Comparison of ENCODE assay signal across 1 cellular context in the genomic region with DNA sequence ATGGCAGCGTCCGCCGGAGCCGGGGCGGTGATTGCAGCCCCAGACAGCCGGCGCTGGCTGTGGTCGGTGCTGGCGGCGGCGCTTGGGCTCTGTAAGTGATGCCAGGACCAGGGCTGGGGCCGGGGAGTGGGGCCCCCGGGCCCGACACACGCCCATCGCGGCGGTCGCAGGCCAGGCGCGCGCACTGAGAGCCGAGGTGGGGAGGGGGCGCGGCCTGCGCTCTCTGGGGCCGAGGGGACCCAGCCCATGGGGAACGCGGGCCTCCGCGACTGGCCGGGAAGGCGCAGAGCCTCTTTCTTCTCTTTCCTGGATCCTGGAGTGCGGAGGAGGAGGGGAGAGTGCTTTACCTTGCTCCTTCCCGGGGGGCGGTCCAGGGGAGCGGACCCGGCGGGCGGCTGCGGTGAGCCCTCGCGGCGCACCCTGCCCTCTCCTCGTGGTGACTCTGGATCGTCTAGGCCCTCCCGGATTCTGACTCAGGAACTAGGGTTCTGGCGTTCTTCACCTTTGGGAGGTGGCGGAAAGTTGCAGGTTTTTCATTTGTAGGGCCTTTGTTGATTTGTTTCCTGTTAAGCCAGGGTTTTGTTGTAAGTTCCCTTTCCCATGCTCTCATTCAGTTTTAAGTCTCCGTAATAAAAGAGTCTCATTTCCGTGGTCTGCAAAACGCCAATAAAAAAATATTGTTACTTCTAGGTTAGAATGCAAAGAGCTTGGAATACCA.
A peak's percentile ranks its signal among the peaks of the same experiment; 100 is the strongest.
TF ChIP-seq lines count a peak whose summit lies in the region.

No MANE protein-coding gene starts in this region.

TF ChIP-seq in HepG2, 621 proteins besides CTCF, POLR2A, EP300 and RAD21 (continued from another document):
- TF ChIP-seq TIGD3 (CRISPR knock-in tag; IDR thresholded peaks at IDR 0.05; ENCODE audit: borderline replicate concordance) (no peak), STAT6 (CRISPR knock-in tag; IDR thresholded peaks at IDR 0.05; ENCODE audit: borderline replicate concordance) (no peak), ZBTB20 (CRISPR knock-in tag; IDR thresholded peaks at IDR 0.05; ENCODE audit: borderline replicate concordance, low read depth) (no peak), ZNF878 (CRISPR knock-in tag; IDR thresholded peaks at IDR 0.05) (no peak), ZNF761 (CRISPR knock-in tag; conservative IDR thresholded peaks at IDR 0.05) (no peak), CCAR2 (optimal IDR thresholded peaks at IDR 0.05; ENCODE audit: low read depth, low read length) (no peak), ZNF788 (CRISPR knock-in tag; IDR thresholded peaks at IDR 0.05; ENCODE audit: borderline replicate concordance) (no peak), MXI1 (IDR thresholded peaks at IDR 0.05; ENCODE audit: borderline replicate concordance, low read depth, low read length) (peak; percentile 15; the same call in 1 of the 3 replicates), GPN1 (CRISPR knock-in tag; IDR thresholded peaks at IDR 0.05; ENCODE audit: borderline replicate concordance) (no peak), FOXO1 (CRISPR knock-in tag; IDR thresholded peaks at IDR 0.05) (no peak), HNF4G (IDR thresholded peaks at IDR 0.05; ENCODE audit: borderline replicate concordance, low read depth, low read length) (no peak), HNF4G (CRISPR knock-in tag; IDR thresholded peaks at IDR 0.05; ENCODE audit: borderline replicate concordance, low read depth) (0 out of 2 replicates have a peak, but pooled peaks have one; percentile 16), NCOA1 (CRISPR knock-in tag; IDR thresholded peaks at IDR 0.05) (no peak), HMGXB4 (CRISPR knock-in tag; IDR thresholded peaks at IDR 0.05; ENCODE audit: borderline replicate concordance in 1 of 2, low read depth in 1 of 2) (peak in 1 of 2 experiments; percentile 89; a peak in 2 of 4 replicates), ARHGAP35 (CRISPR knock-in tag; IDR thresholded peaks at IDR 0.05; ENCODE audit: borderline replicate concordance) (no peak), ZNF333 (CRISPR knock-in tag; IDR thresholded peaks at IDR 0.05; ENCODE audit: borderline replicate concordance) (no peak), GRHL1 (CRISPR knock-in tag; conservative IDR thresholded peaks at IDR 0.05) (no peak), SPEN (CRISPR knock-in tag; IDR thresholded peaks at IDR 0.05; ENCODE audit: low read depth) (no peak), NFATC3 (CRISPR knock-in tag; IDR thresholded peaks at IDR 0.05) (no peak), ZNF564 (CRISPR knock-in tag; IDR thresholded peaks at IDR 0.05) (no peak), ZNF598 (CRISPR knock-in tag; IDR thresholded peaks at IDR 0.05; ENCODE audit: borderline replicate concordance) (no peak), ZFP37 (CRISPR knock-in tag; IDR thresholded peaks at IDR 0.05; ENCODE audit: borderline replicate concordance) (no peak), ZNF446 (CRISPR knock-in tag; IDR thresholded peaks at IDR 0.05) (0 out of 2 replicates have a peak, but pooled peaks have one; percentile 87), IRF9 (CRISPR knock-in tag; IDR thresholded peaks at IDR 0.05; ENCODE audit: borderline replicate concordance) (no peak), PAWR (CRISPR knock-in tag; IDR thresholded peaks at IDR 0.05; ENCODE audit: borderline replicate concordance) (no peak), ARNTL (CRISPR knock-in tag; IDR thresholded peaks at IDR 0.05) (no peak), ZBTB26 (CRISPR knock-in tag; IDR thresholded peaks at IDR 0.05; ENCODE audit: borderline replicate concordance) (peak; percentile 42; the same call in 1 of the 2 replicates), ZBTB7A (CRISPR knock-in tag; IDR thresholded peaks at IDR 0.05) (0 out of 2 replicates have a peak, but pooled peaks have one; percentile 37), ZNF431 (CRISPR knock-in tag; IDR thresholded peaks at IDR 0.05; ENCODE audit: borderline replicate concordance, low read depth) (no peak), SOX6 (IDR thresholded peaks at IDR 0.05) (no peak), SOX6 (CRISPR knock-in tag; IDR thresholded peaks at IDR 0.05) (no peak)
- TF ChIP-seq, protein P1, sequence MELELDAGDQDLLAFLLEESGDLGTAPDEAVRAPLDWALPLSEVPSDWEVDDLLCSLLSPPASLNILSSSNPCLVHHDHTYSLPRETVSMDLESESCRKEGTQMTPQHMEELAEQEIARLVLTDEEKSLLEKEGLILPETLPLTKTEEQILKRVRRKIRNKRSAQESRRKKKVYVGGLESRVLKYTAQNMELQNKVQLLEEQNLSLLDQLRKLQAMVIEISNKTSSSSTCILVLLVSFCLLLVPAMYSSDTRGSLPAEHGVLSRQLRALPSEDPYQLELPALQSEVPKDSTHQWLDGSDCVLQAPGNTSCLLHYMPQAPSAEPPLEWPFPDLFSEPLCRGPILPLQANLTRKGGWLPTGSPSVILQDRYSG (CRISPR knock-in tag; IDR thresholded peaks at IDR 0.05): peak; percentile 10; the same call in 1 of the 2 replicates
- TF ChIP-seq, protein P2, sequence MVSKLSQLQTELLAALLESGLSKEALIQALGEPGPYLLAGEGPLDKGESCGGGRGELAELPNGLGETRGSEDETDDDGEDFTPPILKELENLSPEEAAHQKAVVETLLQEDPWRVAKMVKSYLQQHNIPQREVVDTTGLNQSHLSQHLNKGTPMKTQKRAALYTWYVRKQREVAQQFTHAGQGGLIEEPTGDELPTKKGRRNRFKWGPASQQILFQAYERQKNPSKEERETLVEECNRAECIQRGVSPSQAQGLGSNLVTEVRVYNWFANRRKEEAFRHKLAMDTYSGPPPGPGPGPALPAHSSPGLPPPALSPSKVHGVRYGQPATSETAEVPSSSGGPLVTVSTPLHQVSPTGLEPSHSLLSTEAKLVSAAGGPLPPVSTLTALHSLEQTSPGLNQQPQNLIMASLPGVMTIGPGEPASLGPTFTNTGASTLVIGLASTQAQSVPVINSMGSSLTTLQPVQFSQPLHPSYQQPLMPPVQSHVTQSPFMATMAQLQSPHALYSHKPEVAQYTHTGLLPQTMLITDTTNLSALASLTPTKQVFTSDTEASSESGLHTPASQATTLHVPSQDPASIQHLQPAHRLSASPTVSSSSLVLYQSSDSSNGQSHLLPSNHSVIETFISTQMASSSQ (IDR thresholded peaks at IDR 0.05; ENCODE audit: low read depth): no peak
- TF ChIP-seq, protein P2 (CRISPR knock-in tag; IDR thresholded peaks at IDR 0.05; ENCODE audit: borderline replicate concordance): no peak
- TF ChIP-seq, protein P3, sequence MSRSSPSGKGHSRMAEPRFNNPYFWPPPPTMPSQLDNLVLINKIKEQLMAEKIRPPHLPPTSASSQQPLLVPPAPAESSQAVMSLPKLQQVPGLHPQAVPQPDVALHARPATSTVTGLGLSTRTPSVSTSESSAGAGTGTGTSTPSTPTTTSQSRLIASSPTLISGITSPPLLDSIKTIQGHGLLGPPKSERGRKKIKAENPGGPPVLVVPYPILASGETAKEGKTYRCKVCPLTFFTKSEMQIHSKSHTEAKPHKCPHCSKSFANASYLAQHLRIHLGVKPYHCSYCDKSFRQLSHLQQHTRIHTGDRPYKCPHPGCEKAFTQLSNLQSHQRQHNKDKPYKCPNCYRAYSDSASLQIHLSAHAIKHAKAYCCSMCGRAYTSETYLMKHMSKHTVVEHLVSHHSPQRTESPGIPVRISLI (CRISPR knock-in tag; IDR thresholded peaks at IDR 0.05; ENCODE audit: borderline replicate concordance): no peak
TF ChIP-seq in HepG2: peak in this region for 39.
